In the genomic region with DNA sequence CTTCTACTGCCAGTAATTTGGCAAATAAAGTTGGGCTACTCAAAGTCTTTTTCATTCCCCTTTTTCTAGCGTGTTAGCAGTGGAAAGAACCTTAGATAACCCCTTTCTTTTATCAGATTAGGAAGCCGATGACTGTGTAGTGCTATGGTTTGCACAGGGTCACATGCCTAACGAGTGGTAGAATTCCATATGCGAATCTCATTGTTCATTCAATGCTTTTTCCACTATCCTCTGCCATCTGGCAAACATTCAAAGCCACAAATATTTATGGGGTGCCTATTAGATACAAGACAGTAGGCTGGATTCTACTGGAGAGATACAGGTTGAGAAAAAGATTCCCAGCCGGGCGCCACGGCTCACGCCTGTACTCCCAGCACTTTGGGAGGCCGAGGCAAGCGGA, we compare ENCODE assay signal across 15 cellular contexts. TPM values are rescaled to one million over a fixed set of nuclear protein-coding genes. Genes with fewer than 3 reads are reported as not detected.
DNase-seq lines count a peak whose midpoint lies in the region; FAIRE-seq and TF ChIP-seq lines count a peak whose summit lies in the region.
"Had no signal": no experiment of that assay in that cellular context is flagged by ENCODE, and none has a peak within 500 bp of the region (broad histone marks: within the 10 kb centered on the region; RNA-seq: fewer than 3 reads in every experiment).

No MANE protein-coding gene starts in this region.

- DNase-seq in DMS153 (lab: John Stamatoyannopoulos, UW) (peak; percentile 78), NCI-H226 (peak; percentile 99), choroid plexus epithelial cell (ENCODE audit: low read depth) (peak; percentile 89), mesothelial cell of epicardium (ENCODE audit: low spot score in 2 of 2, unreplicated experiment in 2 of 2) (no peak), SKM-1 treated with dmso at 0.1 percent for 144 hours (lab: John Stamatoyannopoulos, UW; ENCODE audit: unreplicated experiment) (no peak), substantia nigra (lab: John Stamatoyannopoulos, UW) (no peak), GM19239 (ENCODE audit: insufficient read length, low spot score) (no peak)
- DNase-seq in stimulated activated CD4-positive, alpha-beta T cell treated with anti-CD3 and anti-CD28 coated beads, Interleukin-2, amount 100 ng/mL, for 48 hours = no peak
- DNase-seq: activated CD4-positive, CD25-positive, alpha-beta regulatory T cell treated with anti-CD3 and anti-CD28 coated beads, Interleukin-2, amount 50 U/mL, for 72 hours; activated T-cell treated with anti-CD3 and anti-CD28 coated beads, Interleukin-2, amount 50 U/mL, for 72 hours; posterior cingulate gyrus; stimulated activated CD4-positive, alpha-beta T cell treated with anti-CD3 and anti-CD28 coated beads, Interleukin-4, amount 100 ng/mL, for 4 hours; stimulated activated naive CD4-positive, alpha-beta T cell had no signal

- FAIRE-seq in GM19239 (lab: Jason Lieb, UNC) = no peak

- H3K27me3 Mint-ChIP-seq in mesothelial cell of epicardium (ENCODE audit: low read depth) = no peaks in the 10 kb centered on the region

- H3K27ac Mint-ChIP-seq in mesothelial cell of epicardium = peak overlapping the region; percentile 39
- H3K27ac Mint-ChIP-seq: activated T-cell treated with anti-CD3 and anti-CD28 coated beads, Interleukin-2, amount 50 U/mL, for 72 hours had no signal

- H3K9me3 Mint-ChIP-seq in mesothelial cell of epicardium = no peaks in the 10 kb centered on the region
- H3K9me3 Mint-ChIP-seq: activated T-cell treated with anti-CD3 and anti-CD28 coated beads, Interleukin-2, amount 50 U/mL, for 72 hours had no signal

- peaks cover 20% of the 10 kb centered on the region for H3K4me1 Mint-ChIP-seq in mesothelial cell of epicardium

- no peak overlapping the region for H3K4me3 ChIP-seq in choroid plexus epithelial cell (ENCODE audit: low read depth, low read length)
- H3K4me3 ChIP-seq: ascending aorta had no signal

- no peak overlapping the region for H3K4me3 Mint-ChIP-seq in mesothelial cell of epicardium
- H3K4me3 Mint-ChIP-seq: activated T-cell treated with anti-CD3 and anti-CD28 coated beads, Interleukin-2, amount 50 U/mL, for 72 hours had no signal

- H3K27ac ChIP-seq in substantia nigra (ENCODE audit: low read depth, low read length, poor library complexity, severe bottlenecking) = no peak overlapping the region
- H3K27ac ChIP-seq: ascending aorta, C4-2B had no signal

- no peak for TF ChIP-seq CTCF in choroid plexus epithelial cell (conservative IDR thresholded peaks at IDR 0.05; ENCODE audit: low read depth, low read length)
- TF ChIP-seq CTCF in mesothelial cell of epicardium (IDR thresholded peaks at IDR 0.05; ENCODE audit: unreplicated experiment) = no peak

- no peaks in the 10 kb centered on the region for H3K36me3 Mint-ChIP-seq in mesothelial cell of epicardium

RNA-seq across cellular contexts. Expression of gene IER5, which starts 14.9 kb away (rescaled TPM):
- 12.9 to 14.1 TPM (median 13.4 TPM) in 3 replicates for total RNA-seq in mesothelial cell of epicardium

RNA-seq across cellular contexts. Expression of gene MR1, which starts 39.9 kb away (rescaled TPM):
- 4.2 to 5.5 TPM (median 4.7 TPM) in 3 replicates for total RNA-seq in mesothelial cell of epicardium

RNA-seq across cellular contexts. Expression of gene STX6, which starts 51.0 kb away (rescaled TPM):
- 23.4 to 24.6 TPM (median 23.8 TPM) in 3 replicates for total RNA-seq in mesothelial cell of epicardium

Comparison
In these comparisons a context has a peak if more than half of its experiments do, and no peak if none do; other contexts are left out.
1. DNase-seq: peak in DMS153 (single experiment), NCI-H226 (single experiment) and choroid plexus epithelial cell (single experiment); none in mesothelial cell of epicardium (0 of 2), SKM-1 treated with dmso at 0.1 percent for 144 hours (single experiment), stimulated activated CD4-positive, alpha-beta T cell treated with anti-CD3 and anti-CD28 coated beads, Interleukin-2, amount 100 ng/mL, for 48 hours (0 of 2), substantia nigra (0 of 49) and GM19239 (single experiment).